In the genomic region with DNA sequence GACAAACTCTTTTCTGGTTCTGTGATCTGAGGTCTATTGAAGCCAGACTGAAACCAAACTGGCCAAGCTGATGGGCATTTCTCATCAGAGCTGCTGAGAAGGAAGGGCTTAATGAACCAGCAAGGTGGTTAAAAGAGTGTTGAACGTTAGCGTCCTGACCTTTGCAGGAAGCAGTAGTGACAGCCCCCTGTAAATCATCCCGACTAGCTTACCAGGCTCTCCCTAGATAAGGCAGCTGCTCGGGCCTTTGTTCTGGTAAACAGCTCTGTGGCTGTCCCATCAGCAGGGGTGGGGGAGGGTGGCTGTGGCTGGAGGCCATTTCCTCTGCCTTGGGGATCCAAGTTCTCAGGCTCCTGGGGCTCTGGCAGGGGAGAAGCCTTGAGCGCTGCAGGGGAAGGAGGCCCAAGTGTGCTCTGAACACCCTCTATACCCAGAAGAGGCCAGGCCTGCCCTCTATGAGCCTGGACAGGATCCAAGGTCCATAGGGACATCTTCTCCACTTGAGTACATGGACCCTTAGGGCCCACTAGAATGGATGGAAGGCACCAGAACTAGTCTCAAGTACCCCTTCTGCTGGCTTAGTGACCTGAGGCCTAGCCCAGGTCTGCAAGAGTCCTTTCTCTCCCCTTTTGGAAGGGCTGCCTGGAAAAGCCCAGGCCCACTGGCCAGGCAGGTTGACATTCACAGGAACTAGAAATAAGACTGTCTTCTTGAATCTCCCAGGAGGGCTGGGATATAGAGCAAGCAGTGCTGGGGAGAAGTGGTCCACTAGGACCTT, we compare ENCODE assay signal across 1 cellular context.
TF ChIP-seq lines count a peak whose summit lies in the region.

No MANE protein-coding gene starts in this region.

TF ChIP-seq in IMR-90, 13 proteins besides CTCF, POLR2A, EP300 and RAD21:
- TF ChIP-seq MAZ (IDR thresholded peaks at IDR 0.05; ENCODE audit: borderline replicate concordance, low read depth, low read length): no peak
- TF ChIP-seq MAFK (IDR thresholded peaks at IDR 0.05; ENCODE audit: low read depth, low read length): no peak
- TF ChIP-seq, protein P1, sequence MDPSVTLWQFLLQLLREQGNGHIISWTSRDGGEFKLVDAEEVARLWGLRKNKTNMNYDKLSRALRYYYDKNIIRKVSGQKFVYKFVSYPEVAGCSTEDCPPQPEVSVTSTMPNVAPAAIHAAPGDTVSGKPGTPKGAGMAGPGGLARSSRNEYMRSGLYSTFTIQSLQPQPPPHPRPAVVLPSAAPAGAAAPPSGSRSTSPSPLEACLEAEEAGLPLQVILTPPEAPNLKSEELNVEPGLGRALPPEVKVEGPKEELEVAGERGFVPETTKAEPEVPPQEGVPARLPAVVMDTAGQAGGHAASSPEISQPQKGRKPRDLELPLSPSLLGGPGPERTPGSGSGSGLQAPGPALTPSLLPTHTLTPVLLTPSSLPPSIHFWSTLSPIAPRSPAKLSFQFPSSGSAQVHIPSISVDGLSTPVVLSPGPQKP (IDR thresholded peaks at IDR 0.05; ENCODE audit: borderline replicate concordance, low read depth, low read length): no peak
- TF ChIP-seq SMC3 (IDR thresholded peaks at IDR 0.05; ENCODE audit: low read depth, low read length): no peak
- no peak for TF ChIP-seq BHLHE40 (IDR thresholded peaks at IDR 0.05; ENCODE audit: low read depth, low read length)
- TF ChIP-seq, protein P2, sequence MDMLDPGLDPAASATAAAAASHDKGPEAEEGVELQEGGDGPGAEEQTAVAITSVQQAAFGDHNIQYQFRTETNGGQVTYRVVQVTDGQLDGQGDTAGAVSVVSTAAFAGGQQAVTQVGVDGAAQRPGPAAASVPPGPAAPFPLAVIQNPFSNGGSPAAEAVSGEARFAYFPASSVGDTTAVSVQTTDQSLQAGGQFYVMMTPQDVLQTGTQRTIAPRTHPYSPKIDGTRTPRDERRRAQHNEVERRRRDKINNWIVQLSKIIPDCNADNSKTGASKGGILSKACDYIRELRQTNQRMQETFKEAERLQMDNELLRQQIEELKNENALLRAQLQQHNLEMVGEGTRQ (IDR thresholded peaks at IDR 0.05; ENCODE audit: low read depth, low read length): no peak
- no peak for TF ChIP-seq RCOR1 (IDR thresholded peaks at IDR 0.05; ENCODE audit: insufficient replicate concordance, low read length)
- TF ChIP-seq CEBPB (IDR thresholded peaks at IDR 0.05; ENCODE audit: low read depth, low read length): no peak
- TF ChIP-seq CHD1 (IDR thresholded peaks at IDR 0.05; ENCODE audit: low read depth, low read length): no peak
- no peak for TF ChIP-seq MXI1 (IDR thresholded peaks at IDR 0.05; ENCODE audit: borderline replicate concordance, low read depth, low read length)
- no peak for TF ChIP-seq FOS (IDR thresholded peaks at IDR 0.05; ENCODE audit: low read depth, low read length)
- TF ChIP-seq NFE2L2 (IDR thresholded peaks at IDR 0.05; ENCODE audit: low read depth, low read length): no peak
- no peak for TF ChIP-seq RFX5 (IDR thresholded peaks at IDR 0.05; ENCODE audit: low read depth, low read length)
